18 cellular contexts compared by ENCODE assay signal in genomic region chr10:48701139-48701901, GRCh38. TPM values are rescaled to one million over a fixed set of nuclear protein-coding genes. Genes with fewer than 3 reads are reported as not detected.
DNase-seq lines count a peak whose midpoint lies in the region; ATAC-seq and TF ChIP-seq lines count a peak whose summit lies in the region.
"Had no signal": no experiment of that assay in that cellular context is flagged by ENCODE, and none has a peak within 500 bp of the region (broad histone marks: within the 10 kb centered on the region; RNA-seq: fewer than 3 reads in every experiment).

No MANE protein-coding gene starts in this region.

- H3K4me1 ChIP-seq in Karpas-422 (ENCODE audit: low read length) (peaks cover 100% of the 10 kb centered on the region), colonic mucosa (no peaks in the 10 kb centered on the region)
- H3K4me1 ChIP-seq: right lobe of liver had no signal

- no peaks in the 10 kb centered on the region for H3K27me3 ChIP-seq in Karpas-422 (ENCODE audit: low read length)
- no peaks in the 10 kb centered on the region for H3K27me3 ChIP-seq in colonic mucosa
- H3K27me3 ChIP-seq: right lobe of liver had no signal

- peaks cover 32% of the 10 kb centered on the region for H4K20me1 ChIP-seq in Karpas-422 (ENCODE audit: insufficient read depth, low read depth, low read length)

- H3K79me2 ChIP-seq in Karpas-422 (ENCODE audit: low read length): peaks cover 100% of the 10 kb centered on the region

- H2AFZ ChIP-seq in Karpas-422 (ENCODE audit: low read length): no peak overlapping the region

- H3K4me1 Mint-ChIP-seq in stimulated activated naive B cell treated with anti-CD40 and anti-IgM and Interleukin-4, amounts not matched to agents 10 μg/mL and 1 μg/mL and 100 μg/mL, for 72 hours: peaks cover 86 to 100% of the 10 kb centered on the region in 2 donors

- peaks cover 66 to 81% of the 10 kb centered on the region in 2 donors for H3K36me3 Mint-ChIP-seq in stimulated activated naive B cell treated with anti-CD40 and anti-IgM and Interleukin-4, amounts not matched to agents 10 μg/mL and 1 μg/mL and 100 μg/mL, for 72 hours
- H3K36me3 Mint-ChIP-seq: activated CD4-positive, alpha-beta memory T cell treated with anti-CD3 and anti-CD28 coated beads for 36 hours had no signal

- H3K9me2 ChIP-seq in Karpas-422 (replicated peaks; ENCODE audit: insufficient read depth, low read length): no peaks in the 10 kb centered on the region

- no peaks in the 10 kb centered on the region for H3K9me3 ChIP-seq in Karpas-422 (ENCODE audit: low read length)
- no peaks in the 10 kb centered on the region for H3K9me3 ChIP-seq in colonic mucosa
- H3K9me3 ChIP-seq: right lobe of liver had no signal

- intact Hi-C loops in colonic mucosa (cut with DNase I): no loop called here

- peak overlapping the region; percentile 92 for H3K27ac Mint-ChIP-seq in stimulated activated naive B cell treated with anti-CD40 and anti-IgM and Interleukin-4, amounts not matched to agents 10 μg/mL and 1 μg/mL and 100 μg/mL, for 72 hours
- H3K27ac Mint-ChIP-seq: activated CD4-positive, alpha-beta memory T cell treated with anti-CD3 and anti-CD28 coated beads for 36 hours; activated naive CD4-positive, alpha-beta T cell treated with anti-CD3 and anti-CD28 coated beads for 36 hours had no signal

- peak overlapping the region; percentile 32 to 46 for H3K4me3 Mint-ChIP-seq in stimulated activated naive B cell treated with anti-CD40 and anti-IgM and Interleukin-4, amounts not matched to agents 10 μg/mL and 1 μg/mL and 100 μg/mL, for 72 hours
- H3K4me3 Mint-ChIP-seq: activated CD4-positive, alpha-beta memory T cell treated with anti-CD3 and anti-CD28 coated beads for 36 hours; activated naive CD4-positive, alpha-beta T cell treated with anti-CD3 and anti-CD28 coated beads for 36 hours had no signal

- H3K27ac ChIP-seq in Karpas-422 (ENCODE audit: low read length): peak overlapping the region; percentile 75
- H3K27ac ChIP-seq in colonic mucosa: no peak overlapping the region
- H3K27ac ChIP-seq: right lobe of liver had no signal

- peak overlapping the region; percentile 40 for H3K4me2 ChIP-seq in Karpas-422 (ENCODE audit: low read depth, low read length, poor library complexity, severe bottlenecking)

- peak; percentile 26; the same call in 1 of the 2 replicates for TF ChIP-seq CTCF in GM12874 (IDR thresholded peaks at IDR 0.05; ENCODE audit: insufficient read depth, low read depth, low read length)
- TF ChIP-seq CTCF in colonic mucosa (IDR thresholded peaks at IDR 0.05): no peak

- H3K36me3 ChIP-seq in Karpas-422 (ENCODE audit: insufficient read depth, low read length) (peaks cover 18% of the 10 kb centered on the region), colonic mucosa (no peaks in the 10 kb centered on the region)
- H3K36me3 ChIP-seq: right lobe of liver had no signal

- H3K9ac ChIP-seq in Karpas-422 (ENCODE audit: low read length) (no peak overlapping the region; the same call in 1 of the 2 replicates), colonic mucosa (ENCODE audit: low read depth in 2 of 2, low read length in 2 of 2) (no peak overlapping the region)

- H3K4me3 ChIP-seq in Karpas-422 (ENCODE audit: low read length) (no peak overlapping the region), colonic mucosa (no peak overlapping the region)
- H3K4me3 ChIP-seq: right lobe of liver had no signal

- peak; percentile 61 for DNase-seq in Karpas-422
- DNase-seq in colonic mucosa: peak; percentile 79
- DNase-seq in stimulated activated naive B cell treated with anti-CD40 and anti-IgM and Interleukin-4, amounts not matched to agents 10 μg/mL and 1 μg/mL and 100 μg/mL, for 72 hours: no peak
- DNase-seq in NCI-H1092 (lab: John Stamatoyannopoulos, UW): no peak
- DNase-seq in T-helper 2 cell: no peak
- DNase-seq: activated CD4-positive, alpha-beta memory T cell treated with anti-CD3 and anti-CD28 coated beads for 36 hours; activated naive CD4-positive, alpha-beta T cell treated with anti-CD3 and anti-CD28 coated beads for 36 hours; activated T-cell treated with anti-CD3 and anti-CD28 coated beads, Interleukin-2, amount 50 U/mL, for 1 hour; foreskin fibroblast; hypothalamus; NCI-H1105 treated with DMSO at 0.1 percent for 48 hours; nucleus accumbens; right lobe of liver; stimulated activated CD4-positive, alpha-beta T cell treated with anti-CD3 and anti-CD28 coated beads, Interleukin-1b, Interleukin-23, amount 100 ng/mL, for 48 hours had no signal

- peak; percentile 6 to 30 for ATAC-seq in stimulated activated naive B cell treated with anti-CD40 and anti-IgM and Interleukin-4, amounts not matched to agents 10 μg/mL and 1 μg/mL and 100 μg/mL, for 72 hours (replicated peaks)
- ATAC-seq in GM21825 (IDR thresholded peaks at IDR 0.05; ENCODE audit: unreplicated experiment): no peak
- ATAC-seq: right lobe of liver had no signal

- H3K27me3 Mint-ChIP-seq in stimulated activated naive B cell treated with anti-CD40 and anti-IgM and Interleukin-4, amounts not matched to agents 10 μg/mL and 1 μg/mL and 100 μg/mL, for 72 hours: no peaks in the 10 kb centered on the region

- H3K9me3 Mint-ChIP-seq in stimulated activated naive B cell treated with anti-CD40 and anti-IgM and Interleukin-4, amounts not matched to agents 10 μg/mL and 1 μg/mL and 100 μg/mL, for 72 hours: no peaks in the 10 kb centered on the region
- H3K9me3 Mint-ChIP-seq: activated CD4-positive, alpha-beta memory T cell treated with anti-CD3 and anti-CD28 coated beads for 36 hours; activated naive CD4-positive, alpha-beta T cell treated with anti-CD3 and anti-CD28 coated beads for 36 hours had no signal

RNA-seq across cellular contexts. Expression of gene WDFY4, which starts 16.6 kb away (rescaled TPM):
- 144 and 181 TPM in 2 replicates for total RNA-seq in Karpas-422 (2014; rRNA removed; shearing (Covaris generic); ENCODE audit: low replicate concordance)
- total RNA-seq in colonic mucosa: 1 to 10 TPM; 1.5 to 1.6 TPM
- total RNA-seq: activated CD4-positive, alpha-beta memory T cell treated with anti-CD3 and anti-CD28 coated beads for 36 hours; G401; RPMI7951 had no signal

Comparison
In these comparisons a context has a peak if more than half of its experiments do, and no peak if none do; other contexts are left out.
1. DNase-seq: peak in Karpas-422 (single experiment) and colonic mucosa (single experiment); none in stimulated activated naive B cell treated with anti-CD40 and anti-IgM and Interleukin-4, amounts not matched to agents 10 μg/mL and 1 μg/mL and 100 μg/mL, for 72 hours (single experiment), NCI-H1092 (single experiment) and T-helper 2 cell (0 of 5).
2. RNA of gene WDFY4, which starts 16.6 kb away (total RNA-seq): 144 to 181 TPM in Karpas-422; 1.5 to 1.6 TPM in colonic mucosa; every median in the first group is over 10 times any median in the second.